Comparison of ENCODE assay signal across 2 cellular contexts in genomic region chr1:203794764-203795381, GRCh38.
TF ChIP-seq lines count a peak whose summit lies in the region.

No MANE protein-coding gene starts in this region.

TF ChIP-seq in SK-N-SH, 30 proteins besides CTCF, POLR2A, EP300 and RAD21 (continued from another document):
- no peak for TF ChIP-seq SIN3A (IDR thresholded peaks at IDR 0.05; ENCODE audit: borderline replicate concordance, low read depth, low read length)
- TF ChIP-seq RCOR1 (IDR thresholded peaks at IDR 0.05; ENCODE audit: low read length) = no peak
- TF ChIP-seq RFX5 (IDR thresholded peaks at IDR 0.05; ENCODE audit: low read length) = no peak
- no peak for TF ChIP-seq FOSL2 (IDR thresholded peaks at IDR 0.05; ENCODE audit: borderline replicate concordance, low read depth)
- no peak for TF ChIP-seq PBX3 (IDR thresholded peaks at IDR 0.05)
- no peak for TF ChIP-seq GABPA (IDR thresholded peaks at IDR 0.05; ENCODE audit: low read depth)
- TF ChIP-seq GATA2 (CRISPR knock-in tag; IDR thresholded peaks at IDR 0.05) = no peak
- no peak for TF ChIP-seq FOXJ3 (CRISPR knock-in tag; IDR thresholded peaks at IDR 0.05)
- no peak for TF ChIP-seq TAF1 (IDR thresholded peaks at IDR 0.05; ENCODE audit: borderline replicate concordance, low read depth, low read length)

TF ChIP-seq in SK-N-SH treated with all-trans-retinoic acid at 6 μM for 48 hours, 23 proteins besides CTCF, POLR2A, EP300 and RAD21 (continued from another document):
- TF ChIP-seq CREB5 (CRISPR knock-in tag; IDR thresholded peaks at IDR 0.05; ENCODE audit: low read depth) (no peak), TSHZ2 (CRISPR knock-in tag; IDR thresholded peaks at IDR 0.05) (no peak), PPARA (CRISPR knock-in tag; IDR thresholded peaks at IDR 0.05; ENCODE audit: borderline replicate concordance) (no peak)
